Comparison of ENCODE assay signal across 28 cellular contexts in genomic region chr11:21465203-21465602, GRCh38.
"Had no signal": no experiment of that assay in that cellular context is flagged by ENCODE, and none has a peak within 500 bp of the region (broad histone marks: within the 10 kb centered on the region; RNA-seq: fewer than 3 reads in every experiment).

No MANE protein-coding gene starts in this region.

- ATAC-seq: activated CD4-positive, CD25-positive, alpha-beta regulatory T cell treated with anti-CD3 and anti-CD28 coated beads, Interleukin-2, amount 50 U/mL, for 24 hours; gastrocnemius medialis; left cardiac atrium; left ventricle myocardium superior; mucosa of descending colon; natural killer cell treated with Interleukin-12 subunit alpha and Interleukin-12 subunit beta and Interleukin-15 and Interleukin-18, amount 100 ng/mL, for 72 hours; right lobe of liver; stimulated activated naive CD8-positive, alpha-beta T cell treated with anti-CD3 and anti-CD28 coated beads, Interleukin-15, Interleukin-2, amounts not matched to agents 100 U/mL and 50 U/mL, for 24 hours had no signal

- H3K36me3 ChIP-seq: ascending aorta, cardiac muscle cell, colonic mucosa, gastrocnemius medialis, right lobe of liver, transverse colon, WERI-Rb-1 had no signal

- H3K4me3 ChIP-seq: ascending aorta, cardiac muscle cell, colonic mucosa, gastrocnemius medialis, mucosa of descending colon, right lobe of liver, testis, transverse colon had no signal

- H3K27me3 ChIP-seq: ascending aorta, cardiac muscle cell, colonic mucosa, gastrocnemius medialis, right lobe of liver, testis, transverse colon had no signal

- H3K27ac ChIP-seq: ascending aorta, cardiac muscle cell, colonic mucosa, gastrocnemius medialis, right lobe of liver, testis, transverse colon, WERI-Rb-1 had no signal

- DNase-seq: activated CD4-positive, alpha-beta T cell treated with anti-CD3 and anti-CD28 coated beads for 48 hours; activated CD4-positive, alpha-beta T cell treated with anti-CD3 and anti-CD28 coated beads, Interleukin-2, amount 50 U/mL, for 48 hours; activated CD8-positive, alpha-beta memory T cell treated with anti-CD3 and anti-CD28 coated beads for 24 hours; activated effector memory CD4-positive, alpha-beta T cell treated with anti-CD3 and anti-CD28 coated beads, Interleukin-2, amount 50 U/mL, for 16 hours; activated naive CD4-positive, alpha-beta T cell treated with anti-CD3 and anti-CD28 coated beads for 36 hours; activated naive CD8-positive, alpha-beta T cell treated with anti-CD3 and anti-CD28 coated beads, Interleukin-2, amount 10 ng/mL, durations not matched to agents 7 days and 5 days; activated T-cell treated with anti-CD3 and anti-CD28 coated beads, Interleukin-2, amount 50 U/mL, for 1 hour; cerebellar nuclear complex; colonic mucosa; effector CD8-positive, alpha-beta T cell; erythroblast; gastrocnemius medialis; glutamatergic neuron; left cardiac atrium; left ventricle myocardium superior; mucosa of descending colon; posterior cingulate gyrus; right lobe of liver; stimulated activated CD4-positive, alpha-beta T cell treated with anti-CD3 and anti-CD28 coated beads, Interleukin-12 subunit alpha, Interleukin-12 subunit beta, amount 100 ng/mL, for 4 hours; stimulated activated CD4-positive, alpha-beta T cell treated with anti-CD3 and anti-CD28 coated beads, Interleukin-4, amount 100 ng/mL, for 1 hour; stimulated activated naive CD8-positive, alpha-beta T cell treated with anti-CD3 and anti-CD28 coated beads, Interleukin-15, Interleukin-2, amounts not matched to agents 100 U/mL and 50 U/mL, for 24 hours; testis; transverse colon; WERI-Rb-1 had no signal

- H3K9me3 ChIP-seq: ascending aorta, colonic mucosa, gastrocnemius medialis, right lobe of liver, testis, transverse colon had no signal

- H3K4me1 ChIP-seq: ascending aorta, colonic mucosa, gastrocnemius medialis, right lobe of liver, testis, transverse colon had no signal
